ENCODE assay signal across 7 cellular contexts in genomic region chr16:84738255-84739038, GRCh38. TPM values are rescaled to one million over a fixed set of nuclear protein-coding genes. Genes with fewer than 3 reads are reported as not detected.
DNase-seq lines count a peak whose midpoint lies in the region; ATAC-seq, FAIRE-seq and TF ChIP-seq lines count a peak whose summit lies in the region.

No MANE protein-coding gene starts in this region.

- FAIRE-seq in keratinocyte (lab: Jason Lieb, UNC): no peak

- peak overlapping the region; percentile 39 for H3K4me2 ChIP-seq in keratinocyte (ENCODE audit: control insufficient read depth, extremely low read depth, insufficient read depth, low read depth, low read length)

- H3K4me1 ChIP-seq in keratinocyte (ENCODE audit: control insufficient read depth, extremely low read depth, insufficient read depth, low read length): peaks cover 50% of the 10 kb centered on the region

- peak; percentile 70 for DNase-seq in NCI-H2171 treated with DMSO at 0.1 percent for 48 hours (lab: John Stamatoyannopoulos, UW)
- DNase-seq in activated CD4-positive, CD25-positive, alpha-beta regulatory T cell (lab: John Stamatoyannopoulos, UW): peak; percentile 36 to 59 (median 56)
- DNase-seq in cardiac fibroblast (ENCODE audit: low read depth in 2 of 2): peak; percentile 83 to 86
- DNase-seq in keratinocyte (ENCODE audit: low read depth, low spot score): no peak
- peak; percentile 74 for DNase-seq in stimulated activated CD4-positive, alpha-beta T cell treated with anti-CD3 and anti-CD28 coated beads, Interleukin-1b, Interleukin-23, amount 100 ng/mL, for 48 hours

- H2AFZ ChIP-seq in keratinocyte (ENCODE audit: control insufficient read depth, low read length): no peak overlapping the region

- H3K79me2 ChIP-seq in keratinocyte (ENCODE audit: control insufficient read depth, insufficient read depth, low read length): peaks cover 92% of the 10 kb centered on the region

- peak overlapping the region; percentile 25 for H3K27ac ChIP-seq in keratinocyte (ENCODE audit: control insufficient read depth, insufficient read depth, low read length)

- H3K4me3 ChIP-seq in cardiac fibroblast (replicated peaks in 1 of 2; ENCODE audit: low read depth in 2 of 2, low read length in 2 of 2): no peak overlapping the region
- H3K4me3 ChIP-seq in keratinocyte (ENCODE audit: control insufficient read depth in 2 of 3, extremely low read depth in 1 of 3, insufficient read depth in 2 of 3, low read depth in 1 of 3, low read length in 3 of 3): no peak overlapping the region

- H4K20me1 ChIP-seq in keratinocyte (ENCODE audit: control insufficient read depth, extremely low read depth, insufficient read depth, low read length): peaks cover 23% of the 10 kb centered on the region

- H3K36me3 ChIP-seq in keratinocyte (ENCODE audit: control insufficient read depth in 2 of 2, extremely low read depth in 1 of 2, insufficient read depth in 2 of 2, low read length in 2 of 2): peaks cover 13 to 35% of the 10 kb centered on the region in 2 experiments

- no peaks in the 10 kb centered on the region for H3K9me1 ChIP-seq in keratinocyte (ENCODE audit: control insufficient read depth, extremely low read depth, insufficient read depth, low read length)

- H3K27me3 ChIP-seq in keratinocyte (ENCODE audit: control insufficient read depth, extremely low read depth, insufficient read depth, low read length): no peaks in the 10 kb centered on the region

- no peak overlapping the region for H3K9ac ChIP-seq in keratinocyte (ENCODE audit: control insufficient read depth, extremely low read depth, insufficient read depth, low read length)

- dilution Hi-C loops in keratinocyte (cut with MboI; ENCODE audit: extremely low pct_ligation_motif_present, low sequenced_read_pairs): no loop called here

- ATAC-seq in HG02759 (IDR thresholded peaks at IDR 0.05; ENCODE audit: unreplicated experiment): peak; percentile 65

- TF ChIP-seq CTCF in GM12872 (IDR thresholded peaks at IDR 0.05; ENCODE audit: insufficient read depth, low read depth, low read length) (peak; percentile 94), cardiac fibroblast (IDR thresholded peaks at IDR 0.05; ENCODE audit: low read depth, low read length) (peak; percentile 86), keratinocyte (optimal IDR thresholded peaks at IDR 0.05 in 1 of 3, IDR thresholded peaks at IDR 0.05 in 1 of 3, conservative IDR thresholded peaks at IDR 0.05 in 1 of 3; ENCODE audit: extremely low read depth in 1 of 3, insufficient read depth in 2 of 3, low read length in 3 of 3) (peak; percentile 88 to 98 (median 97))

- no peaks in the 10 kb centered on the region for H3K9me3 ChIP-seq in keratinocyte (ENCODE audit: control insufficient read depth, low read depth, low read length)

RNA-seq across cellular contexts. Expression of gene USP10, which starts 38.6 kb away (rescaled TPM):
- 75.4 to 92.0 TPM (median 79.3 TPM) in 3 replicates for polyA plus RNA-seq in keratinocyte
- 39.3 TPM for polyA plus RNA-seq in keratinocyte (2011; ENCODE audit: low read depth)
- polyA plus RNA-seq in keratinocyte (2011; cell fraction: cytosol; rRNA removed): 58.0 and 63.5 TPM in 2 replicates
- 76.7 and 89.7 TPM in 2 replicates for polyA plus RNA-seq in keratinocyte (2011; cell fraction: nucleus; rRNA removed)
- 47.6 and 78.5 TPM in 2 replicates for polyA plus RNA-seq in keratinocyte (2012; ENCODE audit: low replicate concordance)
- 213 to 474 TPM (median 267 TPM) in 3 replicates for polyA minus RNA-seq in keratinocyte
- 76.7 TPM for polyA minus RNA-seq in keratinocyte (2011; cell fraction: cytosol; rRNA and poly(A)+ RNA removed)
- 61.2 and 107 TPM in 2 replicates for polyA minus RNA-seq in keratinocyte (2011; cell fraction: nucleus; rRNA and poly(A)+ RNA removed)
